Comparison of ENCODE assay signal across 11 cellular contexts in the genomic region with DNA sequence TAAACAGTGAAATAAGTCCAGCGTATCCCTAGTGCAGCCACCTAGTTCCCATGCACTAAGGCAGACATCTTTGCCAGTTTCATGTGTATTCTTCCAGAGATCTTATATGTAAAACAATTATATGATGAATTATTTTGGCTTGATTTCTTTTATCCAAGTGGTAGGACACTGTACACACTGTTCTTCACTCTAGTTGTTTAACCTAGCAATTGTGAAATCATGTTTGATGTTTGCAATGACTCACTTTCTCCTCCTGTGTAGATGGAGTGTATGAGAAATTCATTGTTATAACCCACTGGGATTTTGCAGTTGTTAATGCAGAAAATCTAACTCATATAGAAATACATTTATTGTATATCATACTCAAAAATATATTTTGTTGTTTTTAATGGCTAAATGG. TPM values are rescaled to one million over a fixed set of nuclear protein-coding genes. Genes with fewer than 3 reads are reported as not detected.
DNase-seq lines count a peak whose midpoint lies in the region; ATAC-seq, FAIRE-seq and TF ChIP-seq lines count a peak whose summit lies in the region.
"Had no signal": no experiment of that assay in that cellular context is flagged by ENCODE, and none has a peak within 500 bp of the region (broad histone marks: within the 10 kb centered on the region; RNA-seq: fewer than 3 reads in every experiment).

No MANE protein-coding gene starts in this region.

- H2AFZ ChIP-seq in osteoblast (ENCODE audit: low read length): no peak overlapping the region

- 66 to 89% (median 81%) methylated on average over 1 of the region's 1 CpG for WGBS in spleen, 5 donors

- H3K27me3 Mint-ChIP-seq in Calu3 (ENCODE audit: unreplicated experiment): no peaks in the 10 kb centered on the region

- no peaks in the 10 kb centered on the region for H3K27me3 ChIP-seq in osteoblast (ENCODE audit: insufficient read depth, low read length)
- no peaks in the 10 kb centered on the region for H3K27me3 ChIP-seq in spleen (replicated peaks in 1 of 7)

- no peak for TF ChIP-seq CTCF in osteoblast (IDR thresholded peaks at IDR 0.05; ENCODE audit: extremely low read depth, low read depth, low read length)
- TF ChIP-seq CTCF in Calu3 (IDR thresholded peaks at IDR 0.05; ENCODE audit: unreplicated experiment): no peak
- TF ChIP-seq CTCF in spleen (IDR thresholded peaks at IDR 0.05 in 8 of 11, conservative IDR thresholded peaks at IDR 0.05 in 3 of 11): no peak

- H3K4me1 ChIP-seq in osteoblast (ENCODE audit: insufficient read depth, low read length) (peaks cover 21% of the 10 kb centered on the region), spleen (peaks cover 3 to 32% (median 8%) of the 10 kb centered on the region in 6 donors)

- no peaks in the 10 kb centered on the region for H3K79me2 ChIP-seq in osteoblast (ENCODE audit: insufficient read depth, low read length)

- no peak overlapping the region for H3K4me2 ChIP-seq in osteoblast (ENCODE audit: insufficient read depth, low read length)

- no peak for TF ChIP-seq POLR2A in spleen (IDR thresholded peaks at IDR 0.05)

- H3K36me3 Mint-ChIP-seq in Calu3 (ENCODE audit: insufficient read depth, unreplicated experiment): no peaks in the 10 kb centered on the region
- H3K36me3 Mint-ChIP-seq: natural killer cell had no signal

- H3K36me3 ChIP-seq in osteoblast (ENCODE audit: insufficient read depth, low read length) (no peaks in the 10 kb centered on the region), spleen (peaks cover 0 to 19% (median 0%) of the 10 kb centered on the region in 6 donors)

- DNase-seq in GM18507 (ENCODE audit: extremely low spot score, insufficient read length, low read depth): no peak
- peak; percentile 7 for DNase-seq in NCI-H69 (lab: John Stamatoyannopoulos, UW)
- DNase-seq in osteoblast (ENCODE audit: insufficient read length, low spot score, missing footprints): peak; percentile 82
- no peak for DNase-seq in Calu3
- no peak for DNase-seq in NCI-H1930 (lab: John Stamatoyannopoulos, UW)
- DNase-seq in spleen: no peak
- DNase-seq: anterior cingulate cortex, H9, natural killer cell had no signal

- no peaks in the 10 kb centered on the region for H3K4me1 Mint-ChIP-seq in Calu3 (ENCODE audit: low read depth, unreplicated experiment)
- H3K4me1 Mint-ChIP-seq: natural killer cell had no signal

- peak; percentile 95 for ATAC-seq in esophagus mucosa
- no peak for ATAC-seq in GM21515 (IDR thresholded peaks at IDR 0.05; ENCODE audit: unreplicated experiment)
- ATAC-seq: natural killer cell had no signal

- BruUV-seq in Calu3 (replicated peaks; lab: Mats Ljungman, UMichigan): no TSS peak

- no peak overlapping the region for H3K4me3 Mint-ChIP-seq in Calu3 (ENCODE audit: low read depth, unreplicated experiment)
- H3K4me3 Mint-ChIP-seq: H9, natural killer cell had no signal

- H3K4me3 ChIP-seq in osteoblast (ENCODE audit: insufficient read depth, low read length) (no peak overlapping the region), spleen (no peak overlapping the region)

- H4K20me1 ChIP-seq in osteoblast (ENCODE audit: insufficient read depth, low read length): no peaks in the 10 kb centered on the region

- H3K9me3 ChIP-seq in osteoblast (ENCODE audit: low read depth, low read length) (no peaks in the 10 kb centered on the region), spleen (no peaks in the 10 kb centered on the region)

- FAIRE-seq in GM18507 (lab: Jason Lieb, UNC): peak; percentile 18

- CTCF ChIA-PET in Calu3 (lab: Charles Lee): no interaction called here

- H3K9me3 Mint-ChIP-seq in Calu3 (ENCODE audit: low read depth, unreplicated experiment): no peaks in the 10 kb centered on the region
- H3K9me3 Mint-ChIP-seq: H9, natural killer cell had no signal

- intact Hi-C loops in Calu3 (cut with micrococcal nuclease; ENCODE audit: unreplicated experiment) (no loop called here), spleen (cut with DNase I; ENCODE audit: low total_unique reads) (no loop called here)

- no peak overlapping the region for H3K27ac ChIP-seq in osteoblast (ENCODE audit: low read depth, low read length)
- no peak overlapping the region for H3K27ac ChIP-seq in spleen

- no peak overlapping the region for H3K27ac Mint-ChIP-seq in Calu3 (ENCODE audit: unreplicated experiment)
- H3K27ac Mint-ChIP-seq: H9 had no signal

RNA-seq across cellular contexts. Expression of gene TBC1D1, which starts 17.5 kb away (rescaled TPM):
- total RNA-seq in esophagus mucosa (11.4 TPM), osteoblast (66.6 and 81.0 TPM in 2 replicates), Calu3 (2022) (37.2 and 39.8 TPM in 2 replicates), spleen (100 to 1,000 TPM in 4 of 7 donors, 10 to 100 TPM in 3; 81.0 to 142 (median 110) TPM)
- polyA plus RNA-seq in spleen: 10 to 100 TPM; 49.3 to 68.4 (median 49.7) TPM

RNA-seq across cellular contexts. Expression of gene PGM2, which starts 46.9 kb away (rescaled TPM):
- total RNA-seq in esophagus mucosa (114 TPM), osteoblast (17.1 and 20.3 TPM in 2 replicates), Calu3 (2022) (27.1 and 33.0 TPM in 2 replicates), spleen (10 to 100 TPM; 24.6 to 43.7 (median 30.1) TPM)
- polyA plus RNA-seq in spleen: 1 to 10 TPM; 5.4 to 9.5 (median 7.6) TPM

Comparison
In these comparisons a context has a peak if more than half of its experiments do, and no peak if none do; other contexts are left out.
1. DNase-seq: peak in NCI-H69 (single experiment) and osteoblast (single experiment); none in GM18507 (single experiment), Calu3 (single experiment), NCI-H1930 (0 of 2) and spleen (single experiment).